Comparison of ENCODE assay signal across 22 cellular contexts in genomic region chr2:1830936-1831616, GRCh38.
DNase-seq lines count a peak whose midpoint lies in the region; TF ChIP-seq lines count a peak whose summit lies in the region.
"Had no signal": no experiment of that assay in that cellular context is flagged by ENCODE, and none has a peak within 500 bp of the region (broad histone marks: within the 10 kb centered on the region; RNA-seq: fewer than 3 reads in every experiment).

No MANE protein-coding gene starts in this region.

- intact Hi-C loops in posterior vena cava (cut with DNase I): no loop called here
- intact Hi-C loops in Calu3 (cut with micrococcal nuclease; ENCODE audit: unreplicated experiment): no loop called here

- no peak overlapping the region for H3K27ac Mint-ChIP-seq in Calu3 (ENCODE audit: unreplicated experiment)
- H3K27ac Mint-ChIP-seq: activated B cell treated with CpG ODN at 0.5 μM for 24 hours; activated CD8-positive, alpha-beta T cell treated with anti-CD3 and anti-CD28 coated beads for 36 hours; CD4-positive, alpha-beta T cell had no signal

- in situ Hi-C loops in GM13976 (cut with MboI; ENCODE audit: low sequenced_read_pairs, unreplicated experiment): no loop called here

- no peak overlapping the region for H3K4me3 ChIP-seq in BLaER1
- no peak overlapping the region for H3K4me3 ChIP-seq in coronary artery
- H3K4me3 ChIP-seq: adrenal gland, psoas muscle had no signal

- no peaks in the 10 kb centered on the region for H3K4me1 Mint-ChIP-seq in Calu3 (ENCODE audit: low read depth, unreplicated experiment)
- H3K4me1 Mint-ChIP-seq: activated B cell treated with CpG ODN at 0.5 μM for 24 hours had no signal

- no peaks in the 10 kb centered on the region for H3K36me3 Mint-ChIP-seq in Calu3 (ENCODE audit: insufficient read depth, unreplicated experiment)

- no peaks in the 10 kb centered on the region for H3K9me3 ChIP-seq in BLaER1
- H3K9me3 ChIP-seq: adrenal gland, psoas muscle had no signal

- no peaks in the 10 kb centered on the region for H3K27me3 ChIP-seq in BLaER1
- H3K27me3 ChIP-seq: adrenal gland had no signal

- peaks cover 79% of the 10 kb centered on the region for H3K4me1 ChIP-seq in BLaER1
- H3K4me1 ChIP-seq: adrenal gland, psoas muscle had no signal

- H3K4me3 Mint-ChIP-seq in Calu3 (ENCODE audit: low read depth, unreplicated experiment): no peak overlapping the region
- H3K4me3 Mint-ChIP-seq: activated B cell treated with CpG ODN at 0.5 μM for 24 hours; activated CD8-positive, alpha-beta T cell treated with anti-CD3 and anti-CD28 coated beads for 36 hours; CD4-positive, alpha-beta T cell had no signal

- no peaks in the 10 kb centered on the region for H3K36me3 ChIP-seq in BLaER1
- H3K36me3 ChIP-seq: adrenal gland had no signal

- BruUV-seq in Calu3 (replicated peaks; lab: Mats Ljungman, UMichigan): no TSS peak

- no peak overlapping the region for H3K9ac ChIP-seq in BLaER1

- peak overlapping the region; percentile 64 for H3K4me2 ChIP-seq in BLaER1

- no peaks in the 10 kb centered on the region for H4K20me1 ChIP-seq in BLaER1

- no peak for TF ChIP-seq CTCF in coronary artery (IDR thresholded peaks at IDR 0.05)
- TF ChIP-seq CTCF in GM13976 (IDR thresholded peaks at IDR 0.05; ENCODE audit: borderline replicate concordance, control extremely low read depth, extremely low read depth, insufficient read depth, missing control alignments): no peak
- no peak for TF ChIP-seq CTCF in Calu3 (IDR thresholded peaks at IDR 0.05; ENCODE audit: unreplicated experiment)

- H3K27me3 Mint-ChIP-seq in Calu3 (ENCODE audit: unreplicated experiment): no peaks in the 10 kb centered on the region
- H3K27me3 Mint-ChIP-seq: activated B cell treated with CpG ODN at 0.5 μM for 24 hours had no signal

- CTCF ChIA-PET in Calu3 (lab: Charles Lee): no interaction called here

- DNase-seq in M059J (ENCODE audit: low read depth) (peak; percentile 44), coronary artery (ENCODE audit: low spot score) (peak; percentile 81), posterior vena cava (ENCODE audit: low spot score) (peak; percentile 32), GM13976 (ENCODE audit: low spot score) (no peak), Calu3 (no peak), DMS114 treated with DMSO at 0.1 percent for 48 hours (lab: John Stamatoyannopoulos, UW; ENCODE audit: unreplicated experiment) (no peak), activated gamma-delta T cell (lab: John Stamatoyannopoulos, UW) (no peak)
- DNase-seq: activated B cell treated with CpG ODN at 0.5 μM for 24 hours; activated CD8-positive, alpha-beta T cell treated with anti-CD3 and anti-CD28 coated beads for 36 hours; activated gamma-delta T cell treated with Interleukin-2 at 50 U/mL for 16 hours; adrenal gland; CD4-positive, alpha-beta T cell; DMS 273 treated with DMSO at 0.1 percent for 48 hours; GF-D8; Kasumi-1; kidney glomerular epithelial cell; NCI-H1694 treated with DMSO at 0.1 percent for 48 hours; NCI-H2171 treated with DMSO at 0.1 percent for 48 hours; NCI-H524 treated with DMSO at 0.1 percent for 48 hours; psoas muscle; SHP77 treated with DMSO at 0.1 percent for 48 hours had no signal

- peak overlapping the region; percentile 59 for H3K27ac ChIP-seq in BLaER1
- H3K27ac ChIP-seq in coronary artery: peak overlapping the region; percentile 84 to 95
- H3K27ac ChIP-seq: adrenal gland, psoas muscle had no signal

- peaks cover 30% of the 10 kb centered on the region for H3K9me3 Mint-ChIP-seq in Calu3 (ENCODE audit: low read depth, unreplicated experiment)
- H3K9me3 Mint-ChIP-seq: activated B cell treated with CpG ODN at 0.5 μM for 24 hours; activated CD8-positive, alpha-beta T cell treated with anti-CD3 and anti-CD28 coated beads for 36 hours; CD4-positive, alpha-beta T cell had no signal

Comparison
In these comparisons a context has a peak if more than half of its experiments do, and no peak if none do; other contexts are left out.
1. DNase-seq: peak in M059J (single experiment), coronary artery (single experiment) and posterior vena cava (single experiment); none in GM13976 (single experiment), Calu3 (single experiment), DMS114 treated with DMSO at 0.1 percent for 48 hours (single experiment) and activated gamma-delta T cell (single experiment).